In genomic region chr1:207021139-207021861, GRCh38 we compare ENCODE assay signal across 15 cellular contexts. TPM values are rescaled to one million over a fixed set of nuclear protein-coding genes. Genes with fewer than 3 reads are reported as not detected.
DNase-seq lines count a peak whose midpoint lies in the region; TF ChIP-seq lines count a peak whose summit lies in the region.
"Had no signal": no experiment of that assay in that cellular context is flagged by ENCODE, and none has a peak within 500 bp of the region (broad histone marks: within the 10 kb centered on the region; RNA-seq: fewer than 3 reads in every experiment).

No MANE protein-coding gene starts in this region.

- no peak for TF ChIP-seq CTCF in astrocyte of the spinal cord (IDR thresholded peaks at IDR 0.05; ENCODE audit: low read depth, low read length)
- TF ChIP-seq CTCF in type B pancreatic cell (conservative IDR thresholded peaks at IDR 0.05): no peak
- no peak for TF ChIP-seq CTCF in Peyer's patch (IDR thresholded peaks at IDR 0.05)

- no peaks in the 10 kb centered on the region for H3K36me3 ChIP-seq in MG63
- peaks cover 0 to 9% (median 0%) of the 10 kb centered on the region in 3 donors for H3K36me3 ChIP-seq in Peyer's patch

- no peaks in the 10 kb centered on the region for H3K9me3 Mint-ChIP-seq in type B pancreatic cell
- H3K9me3 Mint-ChIP-seq: activated naive CD8-positive, alpha-beta T cell treated with anti-CD3 and anti-CD28 coated beads, Interleukin-2, amount 50 U/mL, for 24 hours; mesothelial cell of epicardium had no signal

- peaks cover 9% of the 10 kb centered on the region for H3K36me3 Mint-ChIP-seq in type B pancreatic cell
- H3K36me3 Mint-ChIP-seq: mesothelial cell of epicardium had no signal

- DNase-seq in MG63 (peak; percentile 58), astrocyte of the spinal cord (ENCODE audit: low read depth, low spot score) (peak; percentile 62), iris pigment epithelial cell (ENCODE audit: low read depth) (peak; percentile 41), type B pancreatic cell (ENCODE audit: extremely low spot score, unreplicated experiment) (no peak), Peyer's patch (no peak), GF-D8 (lab: John Stamatoyannopoulos, UW) (no peak)
- no peak for DNase-seq in central memory CD4-positive, alpha-beta T cell
- DNase-seq: effector CD4-positive, alpha-beta T cell; KBM-7; NCI-H2171; T-helper 2 cell had no signal

- H3K27ac Mint-ChIP-seq in type B pancreatic cell: peak overlapping the region; percentile 100
- H3K27ac Mint-ChIP-seq: activated naive CD8-positive, alpha-beta T cell treated with anti-CD3 and anti-CD28 coated beads, Interleukin-2, amount 50 U/mL, for 24 hours; mesothelial cell of epicardium had no signal

- no peak for TF ChIP-seq POLR2A in Peyer's patch (IDR thresholded peaks at IDR 0.05)

- H3K27me3 Mint-ChIP-seq in type B pancreatic cell: peaks cover 3% of the 10 kb centered on the region

- H3K4me3 ChIP-seq in MG63 (no peak overlapping the region), astrocyte of the spinal cord (ENCODE audit: low read depth, low read length) (no peak overlapping the region), Peyer's patch (no peak overlapping the region)

- peaks cover 0 to 34% (median 5%) of the 10 kb centered on the region in 4 donors for H3K4me1 ChIP-seq in Peyer's patch

- peak overlapping the region in 1 of 4 donors; percentile 69 for H3K27ac ChIP-seq in Peyer's patch

- in situ Hi-C loops in astrocyte of the spinal cord (cut with HindIII; ENCODE audit: low sequenced_read_pairs): no loop called here

- H3K9me3 ChIP-seq in MG63 (no peaks in the 10 kb centered on the region), Peyer's patch (no peaks in the 10 kb centered on the region)

- H3K4me1 Mint-ChIP-seq in type B pancreatic cell (ENCODE audit: unreplicated experiment): peaks cover 33% of the 10 kb centered on the region

- peak overlapping the region; percentile 74 for H3K4me3 Mint-ChIP-seq in type B pancreatic cell
- H3K4me3 Mint-ChIP-seq: activated naive CD8-positive, alpha-beta T cell treated with anti-CD3 and anti-CD28 coated beads, Interleukin-2, amount 50 U/mL, for 24 hours; mesothelial cell of epicardium had no signal

- H3K27me3 ChIP-seq in MG63 (no peaks in the 10 kb centered on the region), Peyer's patch (no peaks in the 10 kb centered on the region)

RNA-seq across cellular contexts. Expression of gene C1orf116, which starts 11.3 kb away (rescaled TPM):
- 0.26 TPM in 1 of 2 replicates, not detected in the other for total RNA-seq in MG63 (2014; rRNA removed; shearing (Covaris generic); ENCODE audit: low replicate concordance)
- total RNA-seq in type B pancreatic cell (ENCODE audit: low replicate concordance) (50.4 and 108 TPM in 2 replicates), Peyer's patch (10 to 100 TPM in 3 of 4 donors, 1 to 10 TPM in 1; 4.1 to 72.3 (median 56.7) TPM)
- total RNA-seq: H4, posterior vena cava had no signal

RNA-seq across cellular contexts. Expression of gene YOD1, which starts 29.7 kb away (rescaled TPM):
- 5.4 and 5.5 TPM in 2 replicates for total RNA-seq in MG63 (2014; rRNA removed; shearing (Covaris generic); ENCODE audit: low replicate concordance)
- 12.3 and 15.0 TPM in 2 replicates for total RNA-seq in type B pancreatic cell (ENCODE audit: low replicate concordance)
- 10 to 100 TPM in 2 of 4 donors, 1 to 10 TPM in 2; 7.4 to 12.7 (median 10.2) TPM for total RNA-seq in Peyer's patch

RNA-seq across cellular contexts. Expression of gene PFKFB2, which starts 31.8 kb away (rescaled TPM):
- 1.9 and 2.4 TPM in 2 replicates for total RNA-seq in MG63 (2014; rRNA removed; shearing (Covaris generic); ENCODE audit: low replicate concordance)
- 18.7 and 31.4 TPM in 2 replicates for total RNA-seq in type B pancreatic cell (ENCODE audit: low replicate concordance)
- total RNA-seq in Peyer's patch: 100 to 1,000 TPM in 2 of 4 donors, 10 to 100 TPM in 2; 44.6 to 150 (median 116) TPM

RNA-seq across cellular contexts. Expression of gene FCAMR, which starts 51.0 kb away (rescaled TPM):
- total RNA-seq in MG63 (2014; rRNA removed; shearing (Covaris generic); ENCODE audit: low replicate concordance): not detected in 2 replicates
- total RNA-seq in type B pancreatic cell (ENCODE audit: low replicate concordance) (not detected in 2 replicates), Peyer's patch (1 to 10 TPM in 1 of 4 donors, under 1 TPM in 2, not detected in 1; 0.85 to 1.5 (median 0.88) TPM)
- total RNA-seq: H4, mesothelial cell of epicardium, posterior vena cava had no signal

Comparison
In these comparisons a context has a peak if more than half of its experiments do, and no peak if none do; other contexts are left out.
1. DNase-seq: peak in MG63 (single experiment), astrocyte of the spinal cord (single experiment) and iris pigment epithelial cell (single experiment); none in type B pancreatic cell (single experiment), Peyer's patch (0 of 3), central memory CD4-positive, alpha-beta T cell (single experiment) and GF-D8 (single experiment).